In the genomic region with DNA sequence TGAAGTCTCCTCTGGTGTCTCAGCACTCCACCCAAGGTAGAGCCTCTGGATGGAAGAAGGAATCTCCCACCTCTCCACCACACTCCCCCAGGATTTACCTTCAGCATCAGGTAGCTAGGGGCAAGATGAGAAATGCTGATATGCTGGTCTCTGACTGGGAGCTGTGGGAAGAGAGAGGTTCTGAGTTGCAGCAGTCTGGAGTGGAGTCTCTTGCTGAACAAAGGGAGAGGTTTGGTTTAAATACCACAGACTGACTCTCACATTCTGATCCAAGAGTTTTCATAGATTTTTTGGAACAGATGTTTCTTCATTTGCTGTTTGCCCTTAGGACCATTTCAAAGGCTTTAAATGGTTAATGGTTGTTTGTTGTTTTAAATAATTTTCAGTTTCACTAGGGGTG, we compare ENCODE assay signal across 10 cellular contexts. TPM values are rescaled to one million over a fixed set of nuclear protein-coding genes. Genes with fewer than 3 reads are reported as not detected.
A peak's percentile ranks its signal among the peaks of the same experiment; 100 is the strongest.
DNase-seq lines count a peak whose midpoint lies in the region; ATAC-seq and TF ChIP-seq lines count a peak whose summit lies in the region.
"Had no signal": no experiment of that assay in that cellular context is flagged by ENCODE, and none has a peak within 500 bp of the region (broad histone marks: within the 10 kb centered on the region; RNA-seq: fewer than 3 reads in every experiment).

No MANE protein-coding gene starts in this region.

- peak overlapping the region; percentile 67; the same call in 1 of the 2 replicates for H4K91ac ChIP-seq in IMR-90 (ENCODE audit: insufficient read depth, low read depth, low read length)

- H4K5ac ChIP-seq in IMR-90 (ENCODE audit: low read depth, low read length), result peak overlapping the region; percentile 61

- no peak overlapping the region for H2AK5ac ChIP-seq in IMR-90 (ENCODE audit: low read depth, low read length)

- H2BK20ac ChIP-seq in IMR-90 (ENCODE audit: low read depth, low read length), result no peak overlapping the region

- peak overlapping the region; percentile 34; the same call in 1 of the 2 replicates for H2BK120ac ChIP-seq in IMR-90 (ENCODE audit: low read depth, low read length)

- peak overlapping the region; percentile 48; the same call in 1 of the 2 replicates for H3K23ac ChIP-seq in IMR-90 (ENCODE audit: low read depth, low read length)

- H2BK5ac ChIP-seq in IMR-90 (ENCODE audit: low read depth, low read length, poor library complexity, severe bottlenecking), result peak overlapping the region; percentile 26

- DNase-seq in IMR-90 (no peak), brain microvascular endothelial cell (no peak), naive B cell (no peak), GM20000 (ENCODE audit: low spot score) (no peak), cerebellar cortex (ENCODE audit: low spot score) (no peak)
- DNase-seq: activated CD8-positive, alpha-beta memory T cell treated with anti-CD3 and anti-CD28 coated beads, Interleukin-2, amount 50 U/mL, for 4 hours; tibial artery had no signal

- peak overlapping the region in 9 of 11 experiments; percentile 22 to 99 (median 91); a peak in 17 of 22 replicates for H3K4me2 ChIP-seq in BLaER1 treated with 17β-estradiol and CSF1 and Interleukin-3, amounts not matched to agents 10 nM and 100 nM
- 0 out of 2 replicates have a peak overlapping the region, but pooled peaks have one; percentile 44 for H3K4me2 ChIP-seq in IMR-90 (ENCODE audit: low read depth, low read length)

- TF ChIP-seq CTCF in IMR-90 (conservative IDR thresholded peaks at IDR 0.05; ENCODE audit: low read depth, low read length), result no peak
- no peak for TF ChIP-seq CTCF in brain microvascular endothelial cell (IDR thresholded peaks at IDR 0.05; ENCODE audit: low read depth, low read length, missing control alignments)
- no peak for TF ChIP-seq CTCF in GM20000 (IDR thresholded peaks at IDR 0.05; ENCODE audit: extremely low read depth, missing control alignments)

- no peaks in the 10 kb centered on the region for H3K27me3 Mint-ChIP-seq in naive B cell

- peak overlapping the region; percentile 33 to 99 (median 98) for H3K27ac Mint-ChIP-seq in naive B cell

- H2AFZ ChIP-seq in IMR-90 (replicated peaks; ENCODE audit: low read length, poor library complexity), result no peak overlapping the region

- no peak overlapping the region for H3K56ac ChIP-seq in IMR-90 (ENCODE audit: extremely low read depth, insufficient read depth, low read length)

- peaks cover 35 to 65% (median 50%) of the 10 kb centered on the region in 3 donors for H3K4me1 Mint-ChIP-seq in naive B cell

- H3K9ac ChIP-seq in BLaER1 treated with 17β-estradiol and CSF1 and Interleukin-3, amounts not matched to agents 10 nM and 100 nM, result peak overlapping the region in 4 of 11 experiments; percentile 96 to 99 (median 98); a peak in 9 of 22 replicates
- H3K9ac ChIP-seq in IMR-90 (ENCODE audit: low read depth, low read length), result no peak overlapping the region

- in situ Hi-C loops in IMR-90 (cut with MboI; ENCODE audit: low sequenced_read_pairs), result no loop called here
- in situ Hi-C loops in brain microvascular endothelial cell (cut with HindIII; ENCODE audit: low pct_ligation_motif_present, low sequenced_read_pairs), result no loop called here

- H2BK15ac ChIP-seq in IMR-90 (ENCODE audit: low read depth, low read length), result no peak overlapping the region

- H4K20me1 ChIP-seq in BLaER1 treated with 17β-estradiol and CSF1 and Interleukin-3, amounts not matched to agents 10 nM and 100 nM, result peaks cover 0 to 5% (median 0%) of the 10 kb centered on the region in 11 experiments; a peak in 2 of 22 replicates
- H4K20me1 ChIP-seq in IMR-90 (ENCODE audit: insufficient read depth, low read length), result peaks cover 8% of the 10 kb centered on the region

- H3K14ac ChIP-seq in IMR-90 (replicated peaks; ENCODE audit: low read depth, low read length), result 0 out of 2 replicates have a peak overlapping the region, but pooled peaks have one; percentile 48

- TF ChIP-seq RAD21 in IMR-90 (IDR thresholded peaks at IDR 0.05; ENCODE audit: low read length), result no peak

- ATAC-seq in IMR-90 (ENCODE audit: low read depth) (no peak), naive B cell (ENCODE audit: low read depth in 2 of 2) (no peak), GM18505 (IDR thresholded peaks at IDR 0.05; ENCODE audit: unreplicated experiment) (no peak), HG02884 (IDR thresholded peaks at IDR 0.05; ENCODE audit: unreplicated experiment) (no peak)

- no peaks in the 10 kb centered on the region for H3K36me3 ChIP-seq in BLaER1 treated with 17β-estradiol and CSF1 and Interleukin-3, amounts not matched to agents 10 nM and 100 nM
- no peaks in the 10 kb centered on the region for H3K36me3 ChIP-seq in IMR-90 (ENCODE audit: control insufficient read depth, insufficient read depth, low read length)
- no peaks in the 10 kb centered on the region for H3K36me3 ChIP-seq in brain microvascular endothelial cell (replicated peaks)
- H3K36me3 ChIP-seq: tibial artery had no signal

- intact Hi-C loops in IMR-90 (cut with micrococcal nuclease), result loop anchor here (5.0 kb wide), 1 partner anchor 43 kb away; the partner anchor contains the start of genes HYCC2 and NDUFB3

- CTCF ChIA-PET in IMR-90 (lab: Yijun Ruan, JAX), result interaction anchor here (0.6 to 2.1 kb wide), 2 partner anchors 31 to 1656 kb away, joined by 3 to 5 read pairs; no protein-coding TSS in a partner anchor

- POLR2A ChIA-PET in IMR-90 (lab: Charles Lee; ENCODE audit: unreplicated experiment), result no interaction called here

- peak overlapping the region; percentile 89 to 100 (median 99) for H3K4me3 Mint-ChIP-seq in naive B cell

- H3K4me1 ChIP-seq in BLaER1 treated with 17β-estradiol and CSF1 and Interleukin-3, amounts not matched to agents 10 nM and 100 nM, result peaks cover 20 to 40% (median 28%) of the 10 kb centered on the region in 10 experiments
- peaks cover 4% of the 10 kb centered on the region for H3K4me1 ChIP-seq in IMR-90 (ENCODE audit: control insufficient read depth, insufficient read depth, low read length)

- H3K27ac ChIP-seq in BLaER1 treated with 17β-estradiol and CSF1 and Interleukin-3, amounts not matched to agents 10 nM and 100 nM, result peak overlapping the region; percentile 96 to 100 (median 99); a peak in 20 of 22 replicates
- peak overlapping the region; percentile 39; the same call in 1 of the 2 replicates for H3K27ac ChIP-seq in IMR-90 (ENCODE audit: insufficient read depth, low read length)
- H3K27ac ChIP-seq in brain microvascular endothelial cell, result peak overlapping the region; percentile 23

- peaks cover 6% of the 10 kb centered on the region for H3K9me1 ChIP-seq in IMR-90 (ENCODE audit: insufficient read depth, low read length)

- BruUV-seq in IMR-90 (replicated peaks; lab: Mats Ljungman, UMichigan), result no TSS peak

- H3K9me3 ChIP-seq in BLaER1 treated with 17β-estradiol and CSF1 and Interleukin-3, amounts not matched to agents 10 nM and 100 nM (replicated peaks in 1 of 11), result peaks cover 0 to 3% (median 0%) of the 10 kb centered on the region in 11 experiments; a peak in 1 of 22 replicates
- H3K9me3 ChIP-seq in IMR-90 (ENCODE audit: control insufficient read depth, insufficient read depth, low read length), result no peaks in the 10 kb centered on the region
- H3K9me3 ChIP-seq: tibial artery had no signal

- H3K18ac ChIP-seq in IMR-90 (ENCODE audit: low read depth, low read length), result no peak overlapping the region

- peaks cover 10 to 48% of the 10 kb centered on the region in 2 experiments; a peak in 3 of 4 replicates for H3K79me1 ChIP-seq in IMR-90 (ENCODE audit: low read depth in 1 of 2, low read length in 2 of 2)

- peak overlapping the region; percentile 79 for H2AK9ac ChIP-seq in IMR-90 (replicated peaks; ENCODE audit: low read depth, low read length, poor library complexity)

- H3K4ac ChIP-seq in IMR-90 (ENCODE audit: low read depth, low read length), result peak overlapping the region; percentile 72; the same call in 1 of the 2 replicates

- no peaks in the 10 kb centered on the region for H3K27me3 ChIP-seq in BLaER1 treated with 17β-estradiol and CSF1 and Interleukin-3, amounts not matched to agents 10 nM and 100 nM
- H3K27me3 ChIP-seq in IMR-90 (ENCODE audit: control insufficient read depth, insufficient read depth, low read length), result no peaks in the 10 kb centered on the region
- H3K27me3 ChIP-seq in brain microvascular endothelial cell (replicated peaks), result no peaks in the 10 kb centered on the region
- H3K27me3 ChIP-seq: tibial artery had no signal

- peak overlapping the region in 1 of 2 experiments; percentile 48; a peak in 1 of 4 replicates for H4K8ac ChIP-seq in IMR-90 (ENCODE audit: low read depth in 2 of 2, low read length in 2 of 2)

- H3K36me3 Mint-ChIP-seq in naive B cell, result no peaks in the 10 kb centered on the region

- dilution Hi-C loops in IMR-90 (cut with HindIII; ENCODE audit: low sequenced_read_pairs, unreplicated experiment), result no loop called here

- peak overlapping the region in 6 of 10 experiments; percentile 75 to 92 (median 82); a peak in 8 of 20 replicates for H3K4me3 ChIP-seq in BLaER1 treated with 17β-estradiol and CSF1 and Interleukin-3, amounts not matched to agents 10 nM and 100 nM
- H3K4me3 ChIP-seq in IMR-90 (ENCODE audit: insufficient read depth, low read depth, low read length) (no peak overlapping the region), brain microvascular endothelial cell (ENCODE audit: low read depth, low read length) (no peak overlapping the region)

- no peaks in the 10 kb centered on the region for H3K9me3 Mint-ChIP-seq in naive B cell

- TF ChIP-seq POLR2A in IMR-90 (IDR thresholded peaks at IDR 0.05; ENCODE audit: low read depth, low read length) (no peak), GM18505 (IDR thresholded peaks at IDR 0.05; ENCODE audit: borderline replicate concordance, extremely low read depth, insufficient read depth, insufficient read length) (no peak)

TF ChIP-seq in IMR-90, 13 proteins besides CTCF, POLR2A, EP300 and RAD21:
- TF ChIP-seq RCOR1 (IDR thresholded peaks at IDR 0.05; ENCODE audit: insufficient replicate concordance, low read length) (no peak), MAZ (IDR thresholded peaks at IDR 0.05; ENCODE audit: borderline replicate concordance, low read depth, low read length) (no peak)
TF ChIP-seq in IMR-90: peak in this region for 0.

RNA-seq across cellular contexts. Expression of gene CFLAR, which starts 1.1 kb away (rescaled TPM):
- total RNA-seq in IMR-90 (2012; rRNA removed), result 48.3 and 59.9 TPM in 2 replicates
- polyA plus RNA-seq in IMR-90 (2012; rRNA removed) (23.8 and 29.2 TPM in 2 replicates), naive B cell (ENCODE audit: low read depth in 6 of 6) (10 to 100 TPM; 12.8 to 53.3 (median 46.8) TPM)
- 8.6 and 21.0 TPM in 2 replicates for polyA plus RNA-seq in IMR-90 (2012; cell fraction: cytosol; rRNA removed)
- polyA plus RNA-seq in IMR-90 (2012; cell fraction: nucleus; rRNA removed; ENCODE audit: low replicate concordance), result 32.8 and 76.8 TPM in 2 replicates

RNA-seq across cellular contexts. Expression of gene NDUFB3, which starts 43.0 kb away (rescaled TPM):
- 41.0 and 105 TPM in 2 replicates for total RNA-seq in IMR-90 (2012; rRNA removed)
- 87.0 and 98.7 TPM in 2 replicates for polyA plus RNA-seq in IMR-90 (2012; rRNA removed)
- 10.7 and 24.8 TPM in 2 replicates for polyA plus RNA-seq in IMR-90 (2012; cell fraction: cytosol; rRNA removed)
- polyA plus RNA-seq in IMR-90 (2012; cell fraction: nucleus; rRNA removed; ENCODE audit: low replicate concordance), result 1.6 and 15.7 TPM in 2 replicates
- polyA plus RNA-seq in naive B cell (ENCODE audit: low read depth in 6 of 6), result 100 to 1,000 TPM; 196 to 279 (median 251) TPM

RNA-seq across cellular contexts. Expression of gene HYCC2, which starts 43.4 kb away (rescaled TPM):
- total RNA-seq in IMR-90 (2012; rRNA removed), result 9.1 and 10.0 TPM in 2 replicates
- polyA plus RNA-seq in IMR-90 (2012; rRNA removed), result 1.7 and 2.2 TPM in 2 replicates
- 0.30 and 0.34 TPM in 2 replicates for polyA plus RNA-seq in IMR-90 (2012; cell fraction: cytosol; rRNA removed)
- 0.91 and 5.4 TPM in 2 replicates for polyA plus RNA-seq in IMR-90 (2012; cell fraction: nucleus; rRNA removed; ENCODE audit: low replicate concordance)
- 10 to 100 TPM; 12.3 to 24.6 (median 20.5) TPM for polyA plus RNA-seq in naive B cell (ENCODE audit: low read depth in 6 of 6)

Comparison
In these comparisons a context has a peak if more than half of its experiments do, and no peak if none do; other contexts are left out.
1. H3K27ac ChIP-seq: peak in every context shown above with its lines; median percentile 99 in BLaER1 treated with 17β-estradiol and CSF1 and Interleukin-3, amounts not matched to agents 10 nM and 100 nM; 39 in IMR-90; 23 in brain microvascular endothelial cell.
2. H3K4me3 ChIP-seq: peak in BLaER1 treated with 17β-estradiol and CSF1 and Interleukin-3, amounts not matched to agents 10 nM and 100 nM (6 of 10); none in IMR-90 (single experiment) and brain microvascular endothelial cell (single experiment).